27 cellular contexts compared by ENCODE assay signal in genomic region chr2:60821587-60822302, GRCh38. TPM values are rescaled to one million over a fixed set of nuclear protein-coding genes. Genes with fewer than 3 reads are reported as not detected.
A peak's percentile ranks its signal among the peaks of the same experiment; 100 is the strongest.
DNase-seq lines count a peak whose midpoint lies in the region; ATAC-seq lines count a peak whose summit lies in the region.
"Had no signal": no experiment of that assay in that cellular context is flagged by ENCODE, and none has a peak within 500 bp of the region (broad histone marks: within the 10 kb centered on the region; RNA-seq: fewer than 3 reads in every experiment).

No MANE protein-coding gene starts in this region.

- H3K9me3 Mint-ChIP-seq in activated CD8-positive, alpha-beta memory T cell treated with anti-CD3 and anti-CD28 coated beads, Interleukin-2, amount 10 ng/mL, durations not matched to agents 7 days and 5 days (ENCODE audit: low read depth) = no peaks in the 10 kb centered on the region
- H3K9me3 Mint-ChIP-seq in activated T-helper 17 cell treated with anti-CD3 and anti-CD28 coated beads, Interleukin-2, amount 50 U/mL, for 72 hours = peaks cover 4% of the 10 kb centered on the region
- peaks cover 0 to 9% (median 0%) of the 10 kb centered on the region in 11 donors for H3K9me3 Mint-ChIP-seq in naive thymus-derived CD4-positive, alpha-beta T cell

- H3K4me3 ChIP-seq in naive thymus-derived CD4-positive, alpha-beta T cell (ENCODE audit: low read length) = no peak overlapping the region
- H3K4me3 ChIP-seq: HAP-1, PC-9 had no signal

- H3K9me3 ChIP-seq in naive thymus-derived CD4-positive, alpha-beta T cell (ENCODE audit: control insufficient read depth in 2 of 3, low read length in 3 of 3) = no peaks in the 10 kb centered on the region
- H3K9me3 ChIP-seq: BE2C, Caco-2, HAP-1 had no signal

- peaks cover 34% of the 10 kb centered on the region for H3K4me1 Mint-ChIP-seq in activated CD8-positive, alpha-beta memory T cell treated with anti-CD3 and anti-CD28 coated beads, Interleukin-2, amount 10 ng/mL, durations not matched to agents 7 days and 5 days
- peaks cover 32% of the 10 kb centered on the region for H3K4me1 Mint-ChIP-seq in activated T-helper 17 cell treated with anti-CD3 and anti-CD28 coated beads, Interleukin-2, amount 50 U/mL, for 72 hours
- peaks cover 24 to 46% (median 37%) of the 10 kb centered on the region in 7 donors for H3K4me1 Mint-ChIP-seq in naive thymus-derived CD4-positive, alpha-beta T cell

- peaks cover 3% of the 10 kb centered on the region for H3K36me3 Mint-ChIP-seq in activated CD8-positive, alpha-beta memory T cell treated with anti-CD3 and anti-CD28 coated beads, Interleukin-2, amount 10 ng/mL, durations not matched to agents 7 days and 5 days
- peaks cover 6% of the 10 kb centered on the region for H3K36me3 Mint-ChIP-seq in activated T-helper 17 cell treated with anti-CD3 and anti-CD28 coated beads, Interleukin-2, amount 50 U/mL, for 72 hours (ENCODE audit: low read depth)
- peaks cover 0 to 14% (median 0%) of the 10 kb centered on the region in 5 donors for H3K36me3 Mint-ChIP-seq in naive thymus-derived CD4-positive, alpha-beta T cell

- CTCF ChIA-PET in activated CD8-positive, alpha-beta memory T cell treated with anti-CD3 and anti-CD28 coated beads, Interleukin-2, amount 10 ng/mL, durations not matched to agents 7 days and 5 days (lab: Charles Lee) = no interaction called here
- CTCF ChIA-PET in naive thymus-derived CD4-positive, alpha-beta T cell (lab: Charles Lee) = no interaction called here

- DNase-seq in activated CD8-positive, alpha-beta memory T cell treated with anti-CD3 and anti-CD28 coated beads for 24 hours = peak; percentile 54
- DNase-seq in activated CD8-positive, alpha-beta memory T cell treated with anti-CD3 and anti-CD28 coated beads, Interleukin-2, amount 10 ng/mL, durations not matched to agents 7 days and 5 days = no peak
- DNase-seq in naive thymus-derived CD4-positive, alpha-beta T cell = no peak
- DNase-seq in DMS79 (lab: John Stamatoyannopoulos, UW) = no peak
- DNase-seq: BE2C; brain microvascular endothelial cell; DND-41; effector memory CD4-positive, alpha-beta T cell; foreskin fibroblast; mesendoderm; NCI-H1105 treated with DMSO at 0.1 percent for 48 hours; NCI-H2029 treated with DMSO at 0.1 percent for 48 hours; NCI-H2227 treated with DMSO at 0.1 percent for 48 hours; NCI-H774; PC-9; retina; Right ventricle myocardium superior; T1000 had no signal

- H3K36me3 ChIP-seq in naive thymus-derived CD4-positive, alpha-beta T cell (ENCODE audit: control insufficient read depth in 2 of 3, insufficient read depth in 3 of 3, low read length in 3 of 3) = no peaks in the 10 kb centered on the region
- H3K36me3 ChIP-seq: BE2C, brain microvascular endothelial cell, HAP-1 had no signal

- POLR2A ChIA-PET in naive thymus-derived CD4-positive, alpha-beta T cell (lab: Charles Lee) = interaction anchor here (1.4 kb wide), 1 partner anchor 65 kb away, joined by 4 read pairs; the partner anchor contains the start of gene PAPOLG

- no peak overlapping the region for H3K27ac Mint-ChIP-seq in activated CD8-positive, alpha-beta memory T cell treated with anti-CD3 and anti-CD28 coated beads, Interleukin-2, amount 10 ng/mL, durations not matched to agents 7 days and 5 days
- peak overlapping the region; percentile 65 for H3K27ac Mint-ChIP-seq in activated T-helper 17 cell treated with anti-CD3 and anti-CD28 coated beads, Interleukin-2, amount 50 U/mL, for 72 hours
- H3K27ac Mint-ChIP-seq in naive thymus-derived CD4-positive, alpha-beta T cell = peak overlapping the region in 6 of 9 donors; percentile 12 to 93 (median 74)

- no peaks in the 10 kb centered on the region for H3K27me3 Mint-ChIP-seq in activated CD8-positive, alpha-beta memory T cell treated with anti-CD3 and anti-CD28 coated beads, Interleukin-2, amount 10 ng/mL, durations not matched to agents 7 days and 5 days
- H3K27me3 Mint-ChIP-seq in activated T-helper 17 cell treated with anti-CD3 and anti-CD28 coated beads, Interleukin-2, amount 50 U/mL, for 72 hours = no peaks in the 10 kb centered on the region
- no peaks in the 10 kb centered on the region for H3K27me3 Mint-ChIP-seq in naive thymus-derived CD4-positive, alpha-beta T cell

- H3K4me1 ChIP-seq in naive thymus-derived CD4-positive, alpha-beta T cell (ENCODE audit: control insufficient read depth in 2 of 2, insufficient read depth in 2 of 2, low read length in 2 of 2) = peaks cover 24% of the 10 kb centered on the region in 2 donors
- H3K4me1 ChIP-seq: BE2C, Caco-2, HAP-1 had no signal

- intact Hi-C loops in naive thymus-derived CD4-positive, alpha-beta T cell (cut with micrococcal nuclease) = no loop called here

- no peak overlapping the region for H3K4me3 Mint-ChIP-seq in activated CD8-positive, alpha-beta memory T cell treated with anti-CD3 and anti-CD28 coated beads, Interleukin-2, amount 10 ng/mL, durations not matched to agents 7 days and 5 days
- no peak overlapping the region for H3K4me3 Mint-ChIP-seq in activated T-helper 17 cell treated with anti-CD3 and anti-CD28 coated beads, Interleukin-2, amount 50 U/mL, for 72 hours
- no peak overlapping the region for H3K4me3 Mint-ChIP-seq in naive thymus-derived CD4-positive, alpha-beta T cell

- no peaks in the 10 kb centered on the region for H3K27me3 ChIP-seq in naive thymus-derived CD4-positive, alpha-beta T cell (ENCODE audit: control insufficient read depth in 2 of 2, insufficient read depth in 2 of 2, low read length in 2 of 2)
- H3K27me3 ChIP-seq: BE2C, brain microvascular endothelial cell had no signal

- no peak overlapping the region for H3K27ac ChIP-seq in naive thymus-derived CD4-positive, alpha-beta T cell (ENCODE audit: low read depth, low read length)
- H3K27ac ChIP-seq: brain microvascular endothelial cell, HL-60, PC-9 had no signal

- ATAC-seq in activated CD8-positive, alpha-beta memory T cell treated with anti-CD3 and anti-CD28 coated beads, Interleukin-2, amount 10 ng/mL, durations not matched to agents 7 days and 5 days = no peak
- ATAC-seq in HG03432 (IDR thresholded peaks at IDR 0.05; ENCODE audit: unreplicated experiment) (peak; percentile 50), HG03378 (IDR thresholded peaks at IDR 0.05; ENCODE audit: unreplicated experiment) (no peak), GM19452 (IDR thresholded peaks at IDR 0.05; ENCODE audit: unreplicated experiment) (no peak)
- no peak for ATAC-seq in activated T-helper 17 cell treated with anti-CD3 and anti-CD28 coated beads, Interleukin-2, amount 50 U/mL, for 72 hours (replicated peaks)
- ATAC-seq in naive thymus-derived CD4-positive, alpha-beta T cell = no peak
- ATAC-seq: HepG2, left lobe of liver had no signal

RNA-seq across cellular contexts. Expression of gene REL, which starts 59.6 kb away (rescaled TPM):
- total RNA-seq in activated CD8-positive, alpha-beta memory T cell treated with anti-CD3 and anti-CD28 coated beads, Interleukin-2, amount 10 ng/mL, durations not matched to agents 7 days and 5 days = 10 to 100 TPM; 22.1 to 31.9 TPM
- total RNA-seq in activated T-helper 17 cell treated with anti-CD3 and anti-CD28 coated beads, Interleukin-2, amount 50 U/mL, for 72 hours = 10 to 100 TPM; 13.9 to 60.1 TPM
- 10 to 100 TPM; 18.9 to 78.8 (median 26.4) TPM for total RNA-seq in naive thymus-derived CD4-positive, alpha-beta T cell
- polyA plus RNA-seq in naive thymus-derived CD4-positive, alpha-beta T cell = 10 to 100 TPM; 10.9 to 12.0 TPM
